Comparison of ENCODE assay signal across 26 cellular contexts in genomic region chr5:77641397-77641943, GRCh38. TPM values are rescaled to one million over a fixed set of nuclear protein-coding genes. Genes with fewer than 3 reads are reported as not detected.
A peak's percentile ranks its signal among the peaks of the same experiment; 100 is the strongest.
DNase-seq lines count a peak whose midpoint lies in the region; ATAC-seq, FAIRE-seq and TF ChIP-seq lines count a peak whose summit lies in the region.
"Had no signal": no experiment of that assay in that cellular context is flagged by ENCODE, and none has a peak within 500 bp of the region (broad histone marks: within the 10 kb centered on the region; RNA-seq: fewer than 3 reads in every experiment).

No MANE protein-coding gene starts in this region.

- H3K9me3 ChIP-seq in endothelial cell of umbilical vein (replicated peaks; ENCODE audit: control insufficient read depth, insufficient read depth, low read length): no peaks in the 10 kb centered on the region
- H3K9me3 ChIP-seq: psoas muscle, upper lobe of right lung had no signal

- no peak for FAIRE-seq in endothelial cell of umbilical vein (lab: Jason Lieb, UNC)
- FAIRE-seq: bronchial epithelial cell, GM12891, HepG2, small intestine had no signal

- no peak overlapping the region for H3K4me2 ChIP-seq in endothelial cell of umbilical vein (ENCODE audit: insufficient read depth, low read length)

- no peaks in the 10 kb centered on the region for H3K36me3 ChIP-seq in endothelial cell of umbilical vein (ENCODE audit: control insufficient read depth in 2 of 2, extremely low read depth in 1 of 2, insufficient read depth in 2 of 2, low read length in 2 of 2)
- H3K36me3 ChIP-seq: upper lobe of right lung had no signal

- H4K20me1 ChIP-seq in endothelial cell of umbilical vein (replicated peaks; ENCODE audit: control insufficient read depth, extremely low read depth, insufficient read depth, low read length): peaks cover 5% of the 10 kb centered on the region

- no peaks in the 10 kb centered on the region for H3K79me2 ChIP-seq in endothelial cell of umbilical vein (ENCODE audit: control insufficient read depth, insufficient read depth, low read length)

- peaks cover 15% of the 10 kb centered on the region for H3K36me3 Mint-ChIP-seq in stimulated activated naive CD8-positive, alpha-beta T cell treated with anti-CD3 and anti-CD28 coated beads, Interleukin-15, Interleukin-2, amounts not matched to agents 100 ng/mL and 50 ng/mL, for 24 hours (ENCODE audit: low read depth)

- no peak overlapping the region for H3K27ac ChIP-seq in endothelial cell of umbilical vein (ENCODE audit: insufficient read depth, low read depth, low read length)
- H3K27ac ChIP-seq: epithelial cell of prostate, psoas muscle, upper lobe of right lung had no signal

- H2AFZ ChIP-seq in endothelial cell of umbilical vein (ENCODE audit: low read depth, low read length): no peak overlapping the region

- peaks cover 86 to 97% of the 10 kb centered on the region in 2 experiments for H3K27me3 ChIP-seq in endothelial cell of umbilical vein (ENCODE audit: control insufficient read depth in 2 of 2, insufficient read depth in 2 of 2, low read length in 2 of 2)

- peaks cover 88% of the 10 kb centered on the region for H3K27me3 Mint-ChIP-seq in stimulated activated naive CD8-positive, alpha-beta T cell treated with anti-CD3 and anti-CD28 coated beads, Interleukin-15, Interleukin-2, amounts not matched to agents 100 ng/mL and 50 ng/mL, for 24 hours

- DNase-seq in stimulated activated naive CD8-positive, alpha-beta T cell treated with anti-CD3 and anti-CD28 coated beads, Interleukin-15, Interleukin-2, amounts not matched to agents 100 U/mL and 50 U/mL, for 24 hours: no peak
- DNase-seq in NCI-H187 treated with DMSO at 0.1 percent for 48 hours (lab: John Stamatoyannopoulos, UW): peak; percentile 88
- no peak for DNase-seq in endothelial cell of umbilical vein (ENCODE audit: low read depth, low spot score)
- DNase-seq in COLO829 (ENCODE audit: low spot score): no peak
- no peak for DNase-seq in putamen (ENCODE audit: low spot score)
- no peak for DNase-seq in head of caudate nucleus
- DNase-seq: activated CD4-positive, alpha-beta T cell treated with anti-CD3 and anti-CD28 coated beads, Interleukin-2, amount 50 U/mL, for 48 hours; activated T-cell treated with anti-CD3 and anti-CD28 coated beads, Interleukin-2, amount 50 U/mL, for 4 hours; foreskin fibroblast; kidney glomerular epithelial cell; NCI-H1417 treated with DMSO at 0.1 percent for 48 hours; NCI-H226; psoas muscle; small intestine; stimulated activated CD4-positive, alpha-beta T cell treated with anti-CD3 and anti-CD28 coated beads, Interleukin-2, amount 100 ng/mL, for 48 hours; upper lobe of right lung had no signal

- no peak overlapping the region for H3K9ac ChIP-seq in endothelial cell of umbilical vein (replicated peaks; ENCODE audit: extremely low read depth, insufficient read depth, low read length)

- no TSS peak for BruUV-seq in endothelial cell of umbilical vein (replicated peaks; lab: Mats Ljungman, UMichigan)

- no peaks in the 10 kb centered on the region for H3K9me1 ChIP-seq in endothelial cell of umbilical vein (replicated peaks; ENCODE audit: control insufficient read depth, extremely low read depth, insufficient read depth, low read length)

- peaks cover 38% of the 10 kb centered on the region for H3K4me1 Mint-ChIP-seq in stimulated activated naive CD8-positive, alpha-beta T cell treated with anti-CD3 and anti-CD28 coated beads, Interleukin-15, Interleukin-2, amounts not matched to agents 100 ng/mL and 50 ng/mL, for 24 hours (ENCODE audit: low read depth)

- peaks cover 11% of the 10 kb centered on the region for H3K9me3 Mint-ChIP-seq in stimulated activated naive CD8-positive, alpha-beta T cell treated with anti-CD3 and anti-CD28 coated beads, Interleukin-15, Interleukin-2, amounts not matched to agents 100 ng/mL and 50 ng/mL, for 24 hours
- H3K9me3 Mint-ChIP-seq: dendritic cell treated with granulocyte-macrophage colony-stimulating factor and Interleukin-4, amounts not matched to agents 40 ng/mL and 50 ng/mL, for 4 days; natural killer cell treated with Interleukin-12 subunit alpha and Interleukin-12 subunit beta and Interleukin-15 and Interleukin-18, amount 100 ng/mL, for 72 hours had no signal

- H3K4me3 Mint-ChIP-seq in stimulated activated naive CD8-positive, alpha-beta T cell treated with anti-CD3 and anti-CD28 coated beads, Interleukin-15, Interleukin-2, amounts not matched to agents 100 ng/mL and 50 ng/mL, for 24 hours: no peak overlapping the region
- H3K4me3 Mint-ChIP-seq: activated T-cell treated with anti-CD3 and anti-CD28 coated beads, Interleukin-2, amount 50 U/mL, for 4 hours; dendritic cell treated with granulocyte-macrophage colony-stimulating factor and Interleukin-4, amounts not matched to agents 40 ng/mL and 50 ng/mL, for 4 days; natural killer cell treated with Interleukin-12 subunit alpha and Interleukin-12 subunit beta and Interleukin-15 and Interleukin-18, amount 100 ng/mL, for 72 hours had no signal

- TF ChIP-seq CTCF in endothelial cell of umbilical vein (IDR thresholded peaks at IDR 0.05; ENCODE audit: extremely low read depth in 1 of 2, insufficient read depth in 1 of 2, low read depth in 1 of 2, low read length in 2 of 2): no peak

- POLR2A ChIA-PET in endothelial cell of umbilical vein (lab: Charles Lee): no interaction called here

- no peak for ATAC-seq in stimulated activated naive CD8-positive, alpha-beta T cell treated with anti-CD3 and anti-CD28 coated beads, Interleukin-15, Interleukin-2, amounts not matched to agents 100 U/mL and 50 U/mL, for 24 hours
- ATAC-seq: activated T-cell treated with anti-CD3 and anti-CD28 coated beads, Interleukin-2, amount 50 U/mL, for 4 hours; HCT116; natural killer cell treated with Interleukin-12 subunit alpha and Interleukin-12 subunit beta and Interleukin-15 and Interleukin-18, amount 100 ng/mL, for 72 hours; psoas muscle; upper lobe of right lung had no signal

- CTCF ChIA-PET in endothelial cell of umbilical vein (lab: Charles Lee): interaction anchor here (0.6 kb wide), 1 partner anchor 486 kb away, joined by 4 read pairs; no protein-coding TSS in a partner anchor

- H3K4me1 ChIP-seq in endothelial cell of umbilical vein (ENCODE audit: control insufficient read depth, extremely low read depth, insufficient read depth, low read length): peaks cover 5% of the 10 kb centered on the region

- intact Hi-C loops in endothelial cell of umbilical vein (cut with micrococcal nuclease) (loop anchor here (10.0 kb wide), 1 partner anchor 653 kb away; the partner anchor contains the start of gene AP3B1), head of caudate nucleus (cut with DNase I) (loop anchor here (10.0 kb wide), 2 partner anchors 203 to 353 kb away; no protein-coding TSS in a partner anchor)

- dilution Hi-C loops in endothelial cell of umbilical vein (cut with MboI; ENCODE audit: extremely low pct_ligation_motif_present, low sequenced_read_pairs): no loop called here

- H3K4me3 ChIP-seq in endothelial cell of umbilical vein (replicated peaks in 1 of 3; ENCODE audit: insufficient read depth in 1 of 3, low read depth in 1 of 3, low read length in 3 of 3): no peak overlapping the region
- H3K4me3 ChIP-seq: psoas muscle, upper lobe of right lung had no signal

- H3K27ac Mint-ChIP-seq in stimulated activated naive CD8-positive, alpha-beta T cell treated with anti-CD3 and anti-CD28 coated beads, Interleukin-15, Interleukin-2, amounts not matched to agents 100 ng/mL and 50 ng/mL, for 24 hours: peak overlapping the region; percentile 73
- H3K27ac Mint-ChIP-seq: dendritic cell treated with granulocyte-macrophage colony-stimulating factor and Interleukin-4, amounts not matched to agents 40 ng/mL and 50 ng/mL, for 4 days; natural killer cell treated with Interleukin-12 subunit alpha and Interleukin-12 subunit beta and Interleukin-15 and Interleukin-18, amount 100 ng/mL, for 72 hours had no signal

- TF ChIP-seq POLR2A in endothelial cell of umbilical vein (IDR thresholded peaks at IDR 0.05; ENCODE audit: low read depth, low read length): no peak

TF ChIP-seq in endothelial cell of umbilical vein, 7 proteins besides CTCF, POLR2A, EP300 and RAD21:
- TF ChIP-seq GATA2 (IDR thresholded peaks at IDR 0.05; ENCODE audit: insufficient read depth, insufficient read length, low read depth, low read length) (no peak), JUN (IDR thresholded peaks at IDR 0.05; ENCODE audit: borderline replicate concordance, insufficient read depth, insufficient read length, low read depth) (no peak), EZH2 (IDR thresholded peaks at IDR 0.05; ENCODE audit: borderline replicate concordance, low read depth, low read length, severe bottlenecking) (peak; percentile 40), MYC (IDR thresholded peaks at IDR 0.05; ENCODE audit: low read depth, low read length) (no peak), FOS (IDR thresholded peaks at IDR 0.05; ENCODE audit: borderline replicate concordance, insufficient read depth, low read length) (no peak)
- TF ChIP-seq, protein P1, sequence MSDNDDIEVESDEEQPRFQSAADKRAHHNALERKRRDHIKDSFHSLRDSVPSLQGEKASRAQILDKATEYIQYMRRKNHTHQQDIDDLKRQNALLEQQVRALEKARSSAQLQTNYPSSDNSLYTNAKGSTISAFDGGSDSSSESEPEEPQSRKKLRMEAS (IDR thresholded peaks at IDR 0.05; ENCODE audit: insufficient read depth, insufficient read length): no peak

RNA-seq across cellular contexts. Expression of gene OTP, which starts 3.0 kb away (rescaled TPM):
- total RNA-seq in endothelial cell of umbilical vein: not detected in 2 replicates
- polyA plus RNA-seq in endothelial cell of umbilical vein: not detected in 2 replicates
- not detected in 2 replicates for polyA plus RNA-seq in endothelial cell of umbilical vein (2011; cell fraction: cytosol; rRNA removed)
- polyA plus RNA-seq in endothelial cell of umbilical vein (2011; cell fraction: nucleus; rRNA removed): not detected in 2 replicates
- not detected in 2 replicates for polyA plus RNA-seq in endothelial cell of umbilical vein (2012)
- not detected in 2 replicates for polyA minus RNA-seq in endothelial cell of umbilical vein
- polyA minus RNA-seq in endothelial cell of umbilical vein (2011; cell fraction: cytosol; rRNA and poly(A)+ RNA removed): not detected
- not detected in 2 replicates for polyA minus RNA-seq in endothelial cell of umbilical vein (2011; cell fraction: nucleus; rRNA and poly(A)+ RNA removed)
- total RNA-seq: activated T-cell treated with anti-CD3 and anti-CD28 coated beads, Interleukin-2, amount 50 U/mL, for 4 hours; bronchial epithelial cell; HepG2; M059J; natural killer cell treated with Interleukin-12 subunit alpha and Interleukin-12 subunit beta and Interleukin-15 and Interleukin-18, amount 100 ng/mL, for 72 hours; psoas muscle; upper lobe of right lung had no signal
- polyA plus RNA-seq: adipose tissue, HepG2, small intestine had no signal
